In genomic region chr17:78818932-78819331, GRCh38 we compare ENCODE assay signal across 9 cellular contexts. TPM values are rescaled to one million over a fixed set of nuclear protein-coding genes. Genes with fewer than 3 reads are reported as not detected.
DNase-seq lines count a peak whose midpoint lies in the region; ATAC-seq and TF ChIP-seq lines count a peak whose summit lies in the region.
"Had no signal": no experiment of that assay in that cellular context is flagged by ENCODE, and none has a peak within 500 bp of the region (broad histone marks: within the 10 kb centered on the region; RNA-seq: fewer than 3 reads in every experiment).

No MANE protein-coding gene starts in this region.

- CTCF ChIA-PET in activated B cell treated with CpG ODN at 0.5 μM for 24 hours (lab: Charles Lee): no interaction called here

- H3K27me3 ChIP-seq in gastrocnemius medialis: no peaks in the 10 kb centered on the region

- peak overlapping the region in 3 of 4 donors; percentile 20 to 41 (median 33) for H3K27ac ChIP-seq in gastrocnemius medialis

- H3K27ac Mint-ChIP-seq in activated B cell treated with CpG ODN at 0.5 μM for 24 hours: peak overlapping the region; percentile 41

- TF ChIP-seq CTCF in activated B cell treated with CpG ODN at 0.5 μM for 24 hours (IDR thresholded peaks at IDR 0.05) (no peak), gastrocnemius medialis (IDR thresholded peaks at IDR 0.05 in 4 of 5, conservative IDR thresholded peaks at IDR 0.05 in 1 of 5) (no peak)

- peak overlapping the region; percentile 13; the same call in 1 of the 2 replicates for H3K4me3 ChIP-seq in Jurkat, Clone E6-1 (ENCODE audit: low read length)
- H3K4me3 ChIP-seq in gastrocnemius medialis: no peak overlapping the region

- peaks cover 0 to 88% of the 10 kb centered on the region in 2 donors for H3K36me3 ChIP-seq in gastrocnemius medialis

- intact Hi-C loops in activated B cell treated with CpG ODN at 0.5 μM for 24 hours (cut with micrococcal nuclease): no loop called here
- intact Hi-C loops in gastrocnemius medialis (cut with DNase I; ENCODE audit: low total_unique reads): no loop called here

- in situ Hi-C loops in gastrocnemius medialis (cut with MboI; ENCODE audit: low sequenced_read_pairs in 4 of 4): loop anchor here in 2 of 4 donors (25.0 kb wide), 1 partner anchor 332 kb away; no protein-coding TSS in a partner anchor

- peak; percentile 91 for DNase-seq in Jurkat, Clone E6-1 (ENCODE audit: low read depth, low spot score)
- DNase-seq in activated B cell treated with CpG ODN at 0.5 μM for 24 hours: no peak
- DNase-seq in effector CD4-positive, alpha-beta T cell: peak; percentile 63
- DNase-seq in gastrocnemius medialis: no peak
- DNase-seq in ecto neural progenitor cell (ENCODE audit: low spot score): no peak
- no peak for DNase-seq in D341Med (ENCODE audit: low spot score)
- DNase-seq: NCI-H1092 had no signal

- ATAC-seq in activated B cell treated with CpG ODN at 0.5 μM for 24 hours (ENCODE audit: low read depth) (no peak), gastrocnemius medialis (no peak), HG03521 (IDR thresholded peaks at IDR 0.05; ENCODE audit: unreplicated experiment) (no peak), HG03135 (IDR thresholded peaks at IDR 0.05; ENCODE audit: unreplicated experiment) (no peak)

- H3K36me3 Mint-ChIP-seq in activated B cell treated with CpG ODN at 0.5 μM for 24 hours (ENCODE audit: low read depth): peaks cover 91% of the 10 kb centered on the region

- no peaks in the 10 kb centered on the region for H3K9me3 ChIP-seq in gastrocnemius medialis

- no peak overlapping the region for H3K4me3 Mint-ChIP-seq in activated B cell treated with CpG ODN at 0.5 μM for 24 hours

- H3K27me3 Mint-ChIP-seq in activated B cell treated with CpG ODN at 0.5 μM for 24 hours: no peaks in the 10 kb centered on the region

- POLR2A ChIA-PET in activated B cell treated with CpG ODN at 0.5 μM for 24 hours (lab: Charles Lee): no interaction called here

- peak in 1 of 2 donors; percentile 37 for TF ChIP-seq POLR2A in gastrocnemius medialis (IDR thresholded peaks at IDR 0.05)

- H3K9me3 Mint-ChIP-seq in activated B cell treated with CpG ODN at 0.5 μM for 24 hours: no peaks in the 10 kb centered on the region

- peaks cover 13% of the 10 kb centered on the region for H3K4me1 Mint-ChIP-seq in activated B cell treated with CpG ODN at 0.5 μM for 24 hours

- H3K4me1 ChIP-seq in gastrocnemius medialis: no peaks in the 10 kb centered on the region

RNA-seq across cellular contexts. Expression of gene USP36, which starts 21.7 kb away (rescaled TPM):
- 41.3 TPM for polyA plus RNA-seq in Jurkat, Clone E6-1 (2012; ENCODE audit: insufficient read depth, insufficient read length)
- total RNA-seq in activated B cell treated with CpG ODN at 0.5 μM for 24 hours (93.8 and 107 TPM in 2 replicates), gastrocnemius medialis (10 to 100 TPM; 15.2 to 21.1 (median 20.0) TPM)

RNA-seq across cellular contexts. Expression of gene CYTH1, which starts 36.9 kb away (rescaled TPM):
- polyA plus RNA-seq in Jurkat, Clone E6-1 (2012; ENCODE audit: insufficient read depth, insufficient read length): 99.1 TPM
- total RNA-seq in activated B cell treated with CpG ODN at 0.5 μM for 24 hours: 368 and 391 TPM in 2 replicates
- 10 to 100 TPM; 24.7 to 43.7 (median 32.4) TPM for total RNA-seq in gastrocnemius medialis

Comparison
In these comparisons a context has a peak if more than half of its experiments do, and no peak if none do; other contexts are left out.
1. DNase-seq: peak in Jurkat, Clone E6-1 (single experiment) and effector CD4-positive, alpha-beta T cell (single experiment); none in activated B cell treated with CpG ODN at 0.5 μM for 24 hours (single experiment), gastrocnemius medialis (0 of 2), ecto neural progenitor cell (single experiment) and D341Med (single experiment).